12 cellular contexts compared by ENCODE assay signal in genomic region chrX:104122829-104123228, GRCh38. TPM values are rescaled to one million over a fixed set of nuclear protein-coding genes. Genes with fewer than 3 reads are reported as not detected.
DNase-seq lines count a peak whose midpoint lies in the region; ATAC-seq, FAIRE-seq and TF ChIP-seq lines count a peak whose summit lies in the region.
"Had no signal": no experiment of that assay in that cellular context is flagged by ENCODE, and none has a peak within 500 bp of the region (broad histone marks: within the 10 kb centered on the region; RNA-seq: fewer than 3 reads in every experiment).

No MANE protein-coding gene starts in this region.

- no peak overlapping the region for H3K4me3 ChIP-seq in DND-41 (ENCODE audit: low read depth in 1 of 2, low read length in 2 of 2)
- H3K4me3 ChIP-seq in endothelial cell of umbilical vein (replicated peaks in 1 of 3; ENCODE audit: insufficient read depth in 1 of 3, low read depth in 1 of 3, low read length in 3 of 3) = no peak overlapping the region

- no peaks in the 10 kb centered on the region for H3K79me2 ChIP-seq in DND-41 (ENCODE audit: insufficient read depth, low read length)
- no peaks in the 10 kb centered on the region for H3K79me2 ChIP-seq in endothelial cell of umbilical vein (ENCODE audit: control insufficient read depth, insufficient read depth, low read length)

- no peak for TF ChIP-seq POLR2A in endothelial cell of umbilical vein (IDR thresholded peaks at IDR 0.05; ENCODE audit: low read depth, low read length)

- peaks cover 7% of the 10 kb centered on the region; the same call in 1 of the 2 replicates for H3K4me1 ChIP-seq in DND-41 (ENCODE audit: insufficient read depth, low read length)
- H3K4me1 ChIP-seq in endothelial cell of umbilical vein (ENCODE audit: control insufficient read depth, extremely low read depth, insufficient read depth, low read length) = peaks cover 9% of the 10 kb centered on the region
- H3K4me1 ChIP-seq: Caco-2 had no signal

- H4K20me1 ChIP-seq in DND-41 (ENCODE audit: insufficient read depth, low read length) (no peaks in the 10 kb centered on the region), endothelial cell of umbilical vein (replicated peaks; ENCODE audit: control insufficient read depth, extremely low read depth, insufficient read depth, low read length) (no peaks in the 10 kb centered on the region)

- H3K4me2 ChIP-seq in DND-41 (ENCODE audit: insufficient read depth, low read length) = no peak overlapping the region
- H3K4me2 ChIP-seq in endothelial cell of umbilical vein (ENCODE audit: insufficient read depth, low read length) = peak overlapping the region; percentile 16

- no peak overlapping the region for H3K27ac ChIP-seq in DND-41 (ENCODE audit: low read length)
- peak overlapping the region; percentile 8 for H3K27ac ChIP-seq in endothelial cell of umbilical vein (ENCODE audit: insufficient read depth, low read depth, low read length)
- H3K27ac ChIP-seq: VCaP had no signal

- ATAC-seq in DND-41 (ENCODE audit: insufficient read depth, low read depth) (peak; percentile 55; the same call in 1 of the 3 replicates), GM19395 (IDR thresholded peaks at IDR 0.05; ENCODE audit: unreplicated experiment) (peak; percentile 69), HG03457 (IDR thresholded peaks at IDR 0.05; ENCODE audit: unreplicated experiment) (no peak), HG02571 (IDR thresholded peaks at IDR 0.05; ENCODE audit: unreplicated experiment) (no peak)

- intact Hi-C loops in endothelial cell of umbilical vein (cut with micrococcal nuclease) = no loop called here

- POLR2A ChIA-PET in endothelial cell of umbilical vein (lab: Charles Lee) = no interaction called here

- no peaks in the 10 kb centered on the region for H3K27me3 ChIP-seq in DND-41 (ENCODE audit: insufficient read depth, low read length, poor library complexity)
- H3K27me3 ChIP-seq in endothelial cell of umbilical vein (ENCODE audit: control insufficient read depth in 2 of 2, insufficient read depth in 2 of 2, low read length in 2 of 2) = no peaks in the 10 kb centered on the region

- H3K9me3 ChIP-seq in DND-41 (ENCODE audit: insufficient read depth, low read length, severe bottlenecking) (no peaks in the 10 kb centered on the region), endothelial cell of umbilical vein (replicated peaks; ENCODE audit: control insufficient read depth, insufficient read depth, low read length) (no peaks in the 10 kb centered on the region)
- H3K9me3 ChIP-seq: Caco-2 had no signal

- H3K9ac ChIP-seq in DND-41 (ENCODE audit: low read depth, low read length) (no peak overlapping the region), endothelial cell of umbilical vein (replicated peaks; ENCODE audit: extremely low read depth, insufficient read depth, low read length) (no peak overlapping the region)

- peak; percentile 95 for FAIRE-seq in endothelial cell of umbilical vein (lab: Jason Lieb, UNC)

- BruUV-seq in endothelial cell of umbilical vein (replicated peaks; lab: Mats Ljungman, UMichigan) = no TSS peak

- CTCF ChIA-PET in endothelial cell of umbilical vein (lab: Charles Lee) = interaction anchor here (0.7 to 1.7 kb wide), 4 partner anchors 10 to 205 kb away, joined by 3 to 12 read pairs (median 3); partner anchors contain the start of gene ZCCHC18

- H2AFZ ChIP-seq in DND-41 (ENCODE audit: low read depth, low read length) (no peak overlapping the region), endothelial cell of umbilical vein (ENCODE audit: low read depth, low read length) (no peak overlapping the region)

- H3K9me1 ChIP-seq in endothelial cell of umbilical vein (replicated peaks; ENCODE audit: control insufficient read depth, extremely low read depth, insufficient read depth, low read length) = no peaks in the 10 kb centered on the region

- H3K36me3 ChIP-seq in DND-41 (ENCODE audit: insufficient read depth, low read length) = no peaks in the 10 kb centered on the region
- H3K36me3 ChIP-seq in endothelial cell of umbilical vein (ENCODE audit: control insufficient read depth in 2 of 2, extremely low read depth in 1 of 2, insufficient read depth in 2 of 2, low read length in 2 of 2) = no peaks in the 10 kb centered on the region

- dilution Hi-C loops in endothelial cell of umbilical vein (cut with MboI; ENCODE audit: extremely low pct_ligation_motif_present, low sequenced_read_pairs) = no loop called here

- DNase-seq in DND-41 (no peak), MV-4-11 (lab: John Stamatoyannopoulos, UW) (peak; percentile 36), endothelial cell of umbilical vein (ENCODE audit: low read depth, low spot score) (peak; percentile 22), NCI-H748 treated with DMSO at 0.1 percent for 48 hours (lab: John Stamatoyannopoulos, UW) (no peak)
- DNase-seq: Caco-2; cerebellar nuclear complex; NCI-H510A; stimulated activated CD4-positive, alpha-beta T cell treated with anti-CD3 and anti-CD28 coated beads, Interleukin-2, amount 100 ng/mL, for 48 hours had no signal

- no peak for TF ChIP-seq CTCF in DND-41 (IDR thresholded peaks at IDR 0.05; ENCODE audit: borderline replicate concordance, extremely low read depth, low read length, poor library complexity, severe bottlenecking)
- no peak for TF ChIP-seq CTCF in endothelial cell of umbilical vein (IDR thresholded peaks at IDR 0.05; ENCODE audit: extremely low read depth in 1 of 2, insufficient read depth in 1 of 2, low read depth in 1 of 2, low read length in 2 of 2)

TF ChIP-seq in endothelial cell of umbilical vein, 7 proteins besides CTCF, POLR2A, EP300 and RAD21:
- TF ChIP-seq JUN (IDR thresholded peaks at IDR 0.05; ENCODE audit: borderline replicate concordance, insufficient read depth, insufficient read length, low read depth) (no peak), GATA2 (IDR thresholded peaks at IDR 0.05; ENCODE audit: insufficient read depth, insufficient read length, low read depth, low read length) (no peak), FOS (IDR thresholded peaks at IDR 0.05; ENCODE audit: borderline replicate concordance, insufficient read depth, low read length) (no peak), MAX (IDR thresholded peaks at IDR 0.05; ENCODE audit: insufficient read depth, insufficient read length) (no peak), POLR2AphosphoS5 (IDR thresholded peaks at IDR 0.05; ENCODE audit: insufficient read depth, low read depth, low read length) (no peak), EZH2 (IDR thresholded peaks at IDR 0.05; ENCODE audit: borderline replicate concordance, low read depth, low read length, severe bottlenecking) (no peak), MYC (IDR thresholded peaks at IDR 0.05; ENCODE audit: low read depth, low read length) (no peak)

RNA-seq across cellular contexts. Expression of gene ZCCHC18, which starts 10.5 kb away (rescaled TPM):
- 1.6 and 2.3 TPM in 2 replicates for total RNA-seq in endothelial cell of umbilical vein
- polyA plus RNA-seq in endothelial cell of umbilical vein = 2.5 and 2.7 TPM in 2 replicates
- 2.0 and 4.8 TPM in 2 replicates for polyA plus RNA-seq in endothelial cell of umbilical vein (2011; cell fraction: cytosol; rRNA removed)
- 10.4 and 11.9 TPM in 2 replicates for polyA plus RNA-seq in endothelial cell of umbilical vein (2011; cell fraction: nucleus; rRNA removed)
- 3.1 and 3.6 TPM in 2 replicates for polyA plus RNA-seq in endothelial cell of umbilical vein (2012)
- 1.2 and 1.9 TPM in 2 replicates for polyA minus RNA-seq in endothelial cell of umbilical vein
- polyA minus RNA-seq in endothelial cell of umbilical vein (2011; cell fraction: cytosol; rRNA and poly(A)+ RNA removed) = not detected
- 2.2 and 3.2 TPM in 2 replicates for polyA minus RNA-seq in endothelial cell of umbilical vein (2011; cell fraction: nucleus; rRNA and poly(A)+ RNA removed)

RNA-seq across cellular contexts. Expression of gene SLC25A53, which starts 34.0 kb away (rescaled TPM):
- total RNA-seq in endothelial cell of umbilical vein = 5.7 and 6.3 TPM in 2 replicates
- polyA plus RNA-seq in endothelial cell of umbilical vein = 3.0 and 4.6 TPM in 2 replicates
- polyA plus RNA-seq in endothelial cell of umbilical vein (2011; cell fraction: cytosol; rRNA removed) = 4.6 and 5.1 TPM in 2 replicates
- 5.6 and 5.9 TPM in 2 replicates for polyA plus RNA-seq in endothelial cell of umbilical vein (2011; cell fraction: nucleus; rRNA removed)
- polyA plus RNA-seq in endothelial cell of umbilical vein (2012) = 8.3 TPM in 2 replicates
- polyA minus RNA-seq in endothelial cell of umbilical vein = 5.1 and 11.5 TPM in 2 replicates
- 2.4 TPM for polyA minus RNA-seq in endothelial cell of umbilical vein (2011; cell fraction: cytosol; rRNA and poly(A)+ RNA removed)
- polyA minus RNA-seq in endothelial cell of umbilical vein (2011; cell fraction: nucleus; rRNA and poly(A)+ RNA removed) = 3.7 and 5.8 TPM in 2 replicates

RNA-seq across cellular contexts. Expression of gene FAM199X, which starts 43.4 kb away (rescaled TPM):
- total RNA-seq in endothelial cell of umbilical vein = 16.8 and 18.1 TPM in 2 replicates
- 2.7 and 4.0 TPM in 2 replicates for polyA plus RNA-seq in endothelial cell of umbilical vein
- 3.3 and 3.6 TPM in 2 replicates for polyA plus RNA-seq in endothelial cell of umbilical vein (2011; cell fraction: cytosol; rRNA removed)
- polyA plus RNA-seq in endothelial cell of umbilical vein (2011; cell fraction: nucleus; rRNA removed) = 5.2 and 7.9 TPM in 2 replicates
- polyA plus RNA-seq in endothelial cell of umbilical vein (2012) = 15.1 and 19.0 TPM in 2 replicates
- polyA minus RNA-seq in endothelial cell of umbilical vein = 7.9 and 8.6 TPM in 2 replicates
- 9.9 TPM for polyA minus RNA-seq in endothelial cell of umbilical vein (2011; cell fraction: cytosol; rRNA and poly(A)+ RNA removed)
- polyA minus RNA-seq in endothelial cell of umbilical vein (2011; cell fraction: nucleus; rRNA and poly(A)+ RNA removed) = 5.5 and 7.2 TPM in 2 replicates

RNA-seq across cellular contexts. Expression of gene TMSB15C, which starts 46.8 kb away (rescaled TPM):
- 6.9 and 7.0 TPM in 2 replicates for total RNA-seq in endothelial cell of umbilical vein
- polyA plus RNA-seq in endothelial cell of umbilical vein = 2.5 and 3.1 TPM in 2 replicates
- 2.6 and 2.7 TPM in 2 replicates for polyA plus RNA-seq in endothelial cell of umbilical vein (2011; cell fraction: cytosol; rRNA removed)
- polyA plus RNA-seq in endothelial cell of umbilical vein (2011; cell fraction: nucleus; rRNA removed) = 9.0 and 11.0 TPM in 2 replicates
- polyA plus RNA-seq in endothelial cell of umbilical vein (2012) = 3.6 and 3.8 TPM in 2 replicates
- 2.1 TPM in 2 replicates for polyA minus RNA-seq in endothelial cell of umbilical vein
- polyA minus RNA-seq in endothelial cell of umbilical vein (2011; cell fraction: cytosol; rRNA and poly(A)+ RNA removed) = not detected
- 4.6 and 8.1 TPM in 2 replicates for polyA minus RNA-seq in endothelial cell of umbilical vein (2011; cell fraction: nucleus; rRNA and poly(A)+ RNA removed)

Comparison
In these comparisons a context has a peak if more than half of its experiments do, and no peak if none do; other contexts are left out.
1. ATAC-seq: peak in DND-41 (single experiment) and GM19395 (single experiment); none in HG03457 (single experiment) and HG02571 (single experiment).
2. DNase-seq: peak in MV-4-11 (single experiment) and endothelial cell of umbilical vein (single experiment); none in DND-41 (single experiment) and NCI-H748 treated with DMSO at 0.1 percent for 48 hours (single experiment).